1 cellular context compared by ENCODE assay signal in the genomic region with DNA sequence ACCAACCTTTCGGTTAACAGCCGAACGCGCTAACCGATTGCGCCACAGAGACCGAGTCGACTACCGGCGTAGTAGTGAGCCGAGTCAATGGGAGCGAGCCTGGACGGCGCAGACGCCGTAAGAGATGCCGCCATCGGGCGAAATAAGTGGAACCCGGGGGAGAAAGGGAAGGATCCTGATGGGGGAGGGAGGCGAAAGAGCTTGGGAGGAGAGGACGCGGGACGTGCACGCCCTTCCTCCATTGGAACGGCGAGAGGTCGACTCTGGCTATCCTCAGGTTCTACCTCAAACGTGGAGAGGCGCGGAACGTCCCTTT.
TF ChIP-seq lines count a peak whose summit lies in the region.

No MANE protein-coding gene starts in this region.

TF ChIP-seq in HepG2, 621 proteins besides CTCF, POLR2A, EP300 and RAD21 (continued from another document and continues in another):
- TF ChIP-seq, protein P1, sequence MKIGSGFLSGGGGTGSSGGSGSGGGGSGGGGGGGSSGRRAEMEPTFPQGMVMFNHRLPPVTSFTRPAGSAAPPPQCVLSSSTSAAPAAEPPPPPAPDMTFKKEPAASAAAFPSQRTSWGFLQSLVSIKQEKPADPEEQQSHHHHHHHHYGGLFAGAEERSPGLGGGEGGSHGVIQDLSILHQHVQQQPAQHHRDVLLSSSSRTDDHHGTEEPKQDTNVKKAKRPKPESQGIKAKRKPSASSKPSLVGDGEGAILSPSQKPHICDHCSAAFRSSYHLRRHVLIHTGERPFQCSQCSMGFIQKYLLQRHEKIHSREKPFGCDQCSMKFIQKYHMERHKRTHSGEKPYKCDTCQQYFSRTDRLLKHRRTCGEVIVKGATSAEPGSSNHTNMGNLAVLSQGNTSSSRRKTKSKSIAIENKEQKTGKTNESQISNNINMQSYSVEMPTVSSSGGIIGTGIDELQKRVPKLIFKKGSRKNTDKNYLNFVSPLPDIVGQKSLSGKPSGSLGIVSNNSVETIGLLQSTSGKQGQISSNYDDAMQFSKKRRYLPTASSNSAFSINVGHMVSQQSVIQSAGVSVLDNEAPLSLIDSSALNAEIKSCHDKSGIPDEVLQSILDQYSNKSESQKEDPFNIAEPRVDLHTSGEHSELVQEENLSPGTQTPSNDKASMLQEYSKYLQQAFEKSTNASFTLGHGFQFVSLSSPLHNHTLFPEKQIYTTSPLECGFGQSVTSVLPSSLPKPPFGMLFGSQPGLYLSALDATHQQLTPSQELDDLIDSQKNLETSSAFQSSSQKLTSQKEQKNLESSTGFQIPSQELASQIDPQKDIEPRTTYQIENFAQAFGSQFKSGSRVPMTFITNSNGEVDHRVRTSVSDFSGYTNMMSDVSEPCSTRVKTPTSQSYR (CRISPR knock-in tag; IDR thresholded peaks at IDR 0.05; ENCODE audit: borderline replicate concordance), result peak; percentile 63; the same call in 1 of the 2 replicates
- TF ChIP-seq NFRKB (IDR thresholded peaks at IDR 0.05) (no peak), DPF2 (CRISPR knock-in tag; IDR thresholded peaks at IDR 0.05; ENCODE audit: borderline replicate concordance, low read depth) (no peak), ZKSCAN1 (IDR thresholded peaks at IDR 0.05; ENCODE audit: low read length) (peak; percentile 71), JARID2 (CRISPR knock-in tag; IDR thresholded peaks at IDR 0.05; ENCODE audit: insufficient replicate concordance) (peak; percentile 17), HNRNPH1 (optimal IDR thresholded peaks at IDR 0.05; ENCODE audit: low read depth, low read length) (peak; percentile 60), IRX3 (CRISPR knock-in tag; IDR thresholded peaks at IDR 0.05; ENCODE audit: borderline replicate concordance, low read depth) (no peak; the same call in 1 of the 2 replicates), FOXO4 (CRISPR knock-in tag; conservative IDR thresholded peaks at IDR 0.05) (no peak), CAMTA2 (CRISPR knock-in tag; IDR thresholded peaks at IDR 0.05; ENCODE audit: borderline replicate concordance) (no peak), KLF16 (CRISPR knock-in tag; IDR thresholded peaks at IDR 0.05) (0 out of 4 replicates have a peak, but pooled peaks of 1 of the 2 experiments have one; percentile 33), ZNF180 (CRISPR knock-in tag; IDR thresholded peaks at IDR 0.05; ENCODE audit: borderline replicate concordance, low read depth) (no peak), TOPORS (CRISPR knock-in tag; IDR thresholded peaks at IDR 0.05) (peak; percentile 76; the same call in 1 of the 2 replicates), NFIB (CRISPR knock-in tag; IDR thresholded peaks at IDR 0.05; ENCODE audit: borderline replicate concordance) (no peak), MTERF4 (CRISPR knock-in tag; IDR thresholded peaks at IDR 0.05) (peak; percentile 95; the same call in 1 of the 2 replicates), ZNF678 (CRISPR knock-in tag; IDR thresholded peaks at IDR 0.05) (no peak), ZHX1 (CRISPR knock-in tag; IDR thresholded peaks at IDR 0.05; ENCODE audit: low read depth) (0 out of 2 replicates have a peak, but pooled peaks have one; percentile 58), FLYWCH1 (CRISPR knock-in tag; IDR thresholded peaks at IDR 0.05) (no peak), TGIF2 (CRISPR knock-in tag; IDR thresholded peaks at IDR 0.05) (peak; percentile 81), MLX (CRISPR knock-in tag; IDR thresholded peaks at IDR 0.05) (peak; percentile 57), ZNF251 (CRISPR knock-in tag; IDR thresholded peaks at IDR 0.05) (no peak), ZNF652 (CRISPR knock-in tag; IDR thresholded peaks at IDR 0.05; ENCODE audit: borderline replicate concordance, low read depth) (0 out of 2 replicates have a peak, but pooled peaks have one; percentile 24), CBX1 (IDR thresholded peaks at IDR 0.05; ENCODE audit: low read depth) (peak; percentile 69), ZMAT3 (CRISPR knock-in tag; conservative IDR thresholded peaks at IDR 0.05) (peak; percentile 96), ARHGAP35 (CRISPR knock-in tag; IDR thresholded peaks at IDR 0.05; ENCODE audit: borderline replicate concordance) (0 out of 2 replicates have a peak, but pooled peaks have one; percentile 23), ELF1 (CRISPR knock-in tag; IDR thresholded peaks at IDR 0.05) (peak; percentile 58; the same call in 1 of the 2 replicates), ZNF33A (CRISPR knock-in tag; IDR thresholded peaks at IDR 0.05; ENCODE audit: borderline replicate concordance) (no peak), SNAPC4 (CRISPR knock-in tag; IDR thresholded peaks at IDR 0.05) (no peak), ZMYM4 (CRISPR knock-in tag; IDR thresholded peaks at IDR 0.05) (peak; percentile 37; the same call in 1 of the 2 replicates), MIER2 (CRISPR knock-in tag; IDR thresholded peaks at IDR 0.05) (peak; percentile 67; the same call in 1 of the 2 replicates)
- TF ChIP-seq, protein P2, sequence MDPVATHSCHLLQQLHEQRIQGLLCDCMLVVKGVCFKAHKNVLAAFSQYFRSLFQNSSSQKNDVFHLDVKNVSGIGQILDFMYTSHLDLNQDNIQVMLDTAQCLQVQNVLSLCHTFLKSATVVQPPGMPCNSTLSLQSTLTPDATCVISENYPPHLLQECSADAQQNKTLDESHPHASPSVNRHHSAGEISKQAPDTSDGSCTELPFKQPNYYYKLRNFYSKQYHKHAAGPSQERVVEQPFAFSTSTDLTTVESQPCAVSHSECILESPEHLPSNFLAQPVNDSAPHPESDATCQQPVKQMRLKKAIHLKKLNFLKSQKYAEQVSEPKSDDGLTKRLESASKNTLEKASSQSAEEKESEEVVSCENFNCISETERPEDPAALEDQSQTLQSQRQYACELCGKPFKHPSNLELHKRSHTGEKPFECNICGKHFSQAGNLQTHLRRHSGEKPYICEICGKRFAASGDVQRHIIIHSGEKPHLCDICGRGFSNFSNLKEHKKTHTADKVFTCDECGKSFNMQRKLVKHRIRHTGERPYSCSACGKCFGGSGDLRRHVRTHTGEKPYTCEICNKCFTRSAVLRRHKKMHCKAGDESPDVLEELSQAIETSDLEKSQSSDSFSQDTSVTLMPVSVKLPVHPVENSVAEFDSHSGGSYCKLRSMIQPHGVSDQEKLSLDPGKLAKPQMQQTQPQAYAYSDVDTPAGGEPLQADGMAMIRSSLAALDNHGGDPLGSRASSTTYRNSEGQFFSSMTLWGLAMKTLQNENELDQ (CRISPR knock-in tag; IDR thresholded peaks at IDR 0.05; ENCODE audit: borderline replicate concordance), result 0 out of 2 replicates have a peak, but pooled peaks have one; percentile 19
- TF ChIP-seq, protein P3, sequence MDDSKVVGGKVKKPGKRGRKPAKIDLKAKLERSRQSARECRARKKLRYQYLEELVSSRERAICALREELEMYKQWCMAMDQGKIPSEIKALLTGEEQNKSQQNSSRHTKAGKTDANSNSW (CRISPR knock-in tag; IDR thresholded peaks at IDR 0.05; ENCODE audit: borderline replicate concordance), result no peak
- TF ChIP-seq, protein P4, sequence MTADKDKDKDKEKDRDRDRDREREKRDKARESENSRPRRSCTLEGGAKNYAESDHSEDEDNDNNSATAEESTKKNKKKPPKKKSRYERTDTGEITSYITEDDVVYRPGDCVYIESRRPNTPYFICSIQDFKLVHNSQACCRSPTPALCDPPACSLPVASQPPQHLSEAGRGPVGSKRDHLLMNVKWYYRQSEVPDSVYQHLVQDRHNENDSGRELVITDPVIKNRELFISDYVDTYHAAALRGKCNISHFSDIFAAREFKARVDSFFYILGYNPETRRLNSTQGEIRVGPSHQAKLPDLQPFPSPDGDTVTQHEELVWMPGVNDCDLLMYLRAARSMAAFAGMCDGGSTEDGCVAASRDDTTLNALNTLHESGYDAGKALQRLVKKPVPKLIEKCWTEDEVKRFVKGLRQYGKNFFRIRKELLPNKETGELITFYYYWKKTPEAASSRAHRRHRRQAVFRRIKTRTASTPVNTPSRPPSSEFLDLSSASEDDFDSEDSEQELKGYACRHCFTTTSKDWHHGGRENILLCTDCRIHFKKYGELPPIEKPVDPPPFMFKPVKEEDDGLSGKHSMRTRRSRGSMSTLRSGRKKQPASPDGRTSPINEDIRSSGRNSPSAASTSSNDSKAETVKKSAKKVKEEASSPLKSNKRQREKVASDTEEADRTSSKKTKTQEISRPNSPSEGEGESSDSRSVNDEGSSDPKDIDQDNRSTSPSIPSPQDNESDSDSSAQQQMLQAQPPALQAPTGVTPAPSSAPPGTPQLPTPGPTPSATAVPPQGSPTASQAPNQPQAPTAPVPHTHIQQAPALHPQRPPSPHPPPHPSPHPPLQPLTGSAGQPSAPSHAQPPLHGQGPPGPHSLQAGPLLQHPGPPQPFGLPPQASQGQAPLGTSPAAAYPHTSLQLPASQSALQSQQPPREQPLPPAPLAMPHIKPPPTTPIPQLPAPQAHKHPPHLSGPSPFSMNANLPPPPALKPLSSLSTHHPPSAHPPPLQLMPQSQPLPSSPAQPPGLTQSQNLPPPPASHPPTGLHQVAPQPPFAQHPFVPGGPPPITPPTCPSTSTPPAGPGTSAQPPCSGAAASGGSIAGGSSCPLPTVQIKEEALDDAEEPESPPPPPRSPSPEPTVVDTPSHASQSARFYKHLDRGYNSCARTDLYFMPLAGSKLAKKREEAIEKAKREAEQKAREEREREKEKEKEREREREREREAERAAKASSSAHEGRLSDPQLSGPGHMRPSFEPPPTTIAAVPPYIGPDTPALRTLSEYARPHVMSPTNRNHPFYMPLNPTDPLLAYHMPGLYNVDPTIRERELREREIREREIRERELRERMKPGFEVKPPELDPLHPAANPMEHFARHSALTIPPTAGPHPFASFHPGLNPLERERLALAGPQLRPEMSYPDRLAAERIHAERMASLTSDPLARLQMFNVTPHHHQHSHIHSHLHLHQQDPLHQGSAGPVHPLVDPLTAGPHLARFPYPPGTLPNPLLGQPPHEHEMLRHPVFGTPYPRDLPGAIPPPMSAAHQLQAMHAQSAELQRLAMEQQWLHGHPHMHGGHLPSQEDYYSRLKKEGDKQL (CRISPR knock-in tag; IDR thresholded peaks at IDR 0.05; ENCODE audit: low read depth), result 0 out of 2 replicates have a peak, but pooled peaks have one; percentile 15
